In genomic region chr22:17880468-17880867, GRCh38 we compare ENCODE assay signal across 28 cellular contexts.
"Had no signal": no experiment of that assay in that cellular context is flagged by ENCODE, and none has a peak within 500 bp of the region (broad histone marks: within the 10 kb centered on the region; RNA-seq: fewer than 3 reads in every experiment).

No MANE protein-coding gene starts in this region.

- H3K27ac ChIP-seq: esophagus muscularis mucosa, foreskin keratinocyte, gastroesophageal sphincter, WERI-Rb-1 had no signal

- H3K27ac Mint-ChIP-seq: activated B cell treated with CpG ODN at 0.5 μM for 24 hours; activated naive CD4-positive, alpha-beta T cell treated with anti-CD3 and anti-CD28 coated beads, Interleukin-2, amount 10 ng/mL, durations not matched to agents 7 days and 5 days; activated naive CD4-positive, alpha-beta T cell treated with anti-CD3 and anti-CD28 coated beads, Interleukin-2, amount 50 U/mL, for 72 hours; activated naive CD8-positive, alpha-beta T cell treated with anti-CD3 and anti-CD28 coated beads, Interleukin-2, amount 10 ng/mL, durations not matched to agents 7 days and 5 days; activated T-cell treated with anti-CD3 and anti-CD28 coated beads, Interleukin-2, amount 50 U/mL, for 24 hours; activated T-cell treated with anti-CD3 and anti-CD28 coated beads, Interleukin-2, amount 50 U/mL, for 72 hours; effector memory CD8-positive, alpha-beta T cell; T-helper 17 cell; T-helper 2 cell treated with Interferon-gamma antibody and Interleukin-4, amounts not matched to agents 5 μg/mL and 100 μg/mL, for 36 hours had no signal

- DNase-seq: activated B cell treated with CpG ODN at 0.5 μM for 24 hours; activated CD4-positive, alpha-beta T cell treated with anti-CD3 and anti-CD28 coated beads for 48 hours; activated CD4-positive, alpha-beta T cell treated with anti-CD3 and anti-CD28 coated beads, Interleukin-2, amount 50 U/mL, for 1 hour; activated CD4-positive, alpha-beta T cell treated with anti-CD3 and anti-CD28 coated beads, Interleukin-2, amount 50 U/mL, for 48 hours; activated CD8-positive, alpha-beta memory T cell treated with anti-CD3 and anti-CD28 coated beads, Interleukin-2, amount 50 U/mL, for 48 hours; activated gamma-delta T cell; activated naive CD4-positive, alpha-beta T cell; activated naive CD4-positive, alpha-beta T cell treated with anti-CD3 and anti-CD28 coated beads, Interleukin-2, amount 10 ng/mL, durations not matched to agents 7 days and 5 days; activated naive CD8-positive, alpha-beta T cell treated with anti-CD3 and anti-CD28 coated beads, Interleukin-2, amount 10 ng/mL, durations not matched to agents 7 days and 5 days; activated T-cell treated with anti-CD3 and anti-CD28 coated beads for 4 hours; activated T-cell treated with anti-CD3 and anti-CD28 coated beads, Interleukin-2, amount 50 U/mL, for 24 hours; activated T-cell treated with anti-CD3 and anti-CD28 coated beads, Interleukin-2, amount 50 U/mL, for 72 hours; anterior cingulate cortex; cortex of kidney; dermis blood vessel endothelial cell; effector CD4-positive, alpha-beta T cell; effector memory CD8-positive, alpha-beta T cell; erythroblast; foreskin keratinocyte; T-helper 1 cell; T-helper 17 cell; T1000; WERI-Rb-1 had no signal

- H3K4me3 ChIP-seq: esophagus muscularis mucosa, gastroesophageal sphincter had no signal

- H3K36me3 Mint-ChIP-seq: activated naive CD4-positive, alpha-beta T cell treated with anti-CD3 and anti-CD28 coated beads, Interleukin-2, amount 50 U/mL, for 72 hours had no signal

- H3K9me3 ChIP-seq: esophagus muscularis mucosa, gastroesophageal sphincter had no signal

- H3K27me3 Mint-ChIP-seq: activated B cell treated with CpG ODN at 0.5 μM for 24 hours; activated naive CD4-positive, alpha-beta T cell treated with anti-CD3 and anti-CD28 coated beads, Interleukin-2, amount 10 ng/mL, durations not matched to agents 7 days and 5 days; activated naive CD8-positive, alpha-beta T cell treated with anti-CD3 and anti-CD28 coated beads, Interleukin-2, amount 10 ng/mL, durations not matched to agents 7 days and 5 days; activated T-cell treated with anti-CD3 and anti-CD28 coated beads, Interleukin-2, amount 50 U/mL, for 24 hours; effector memory CD8-positive, alpha-beta T cell; T-helper 17 cell had no signal

- H3K9me3 Mint-ChIP-seq: activated B cell treated with CpG ODN at 0.5 μM for 24 hours; activated naive CD4-positive, alpha-beta T cell treated with anti-CD3 and anti-CD28 coated beads, Interleukin-2, amount 10 ng/mL, durations not matched to agents 7 days and 5 days; activated naive CD4-positive, alpha-beta T cell treated with anti-CD3 and anti-CD28 coated beads, Interleukin-2, amount 50 U/mL, for 72 hours; activated naive CD8-positive, alpha-beta T cell treated with anti-CD3 and anti-CD28 coated beads, Interleukin-2, amount 10 ng/mL, durations not matched to agents 7 days and 5 days; activated T-cell treated with anti-CD3 and anti-CD28 coated beads, Interleukin-2, amount 50 U/mL, for 24 hours; activated T-cell treated with anti-CD3 and anti-CD28 coated beads, Interleukin-2, amount 50 U/mL, for 72 hours; effector memory CD8-positive, alpha-beta T cell; T-helper 2 cell treated with Interferon-gamma antibody and Interleukin-4, amounts not matched to agents 5 μg/mL and 100 μg/mL, for 36 hours had no signal

- H3K4me1 Mint-ChIP-seq: activated B cell treated with CpG ODN at 0.5 μM for 24 hours; activated naive CD4-positive, alpha-beta T cell treated with anti-CD3 and anti-CD28 coated beads, Interleukin-2, amount 10 ng/mL, durations not matched to agents 7 days and 5 days; activated naive CD8-positive, alpha-beta T cell treated with anti-CD3 and anti-CD28 coated beads, Interleukin-2, amount 10 ng/mL, durations not matched to agents 7 days and 5 days had no signal

- H3K4me3 Mint-ChIP-seq: activated B cell treated with CpG ODN at 0.5 μM for 24 hours; activated naive CD4-positive, alpha-beta T cell treated with anti-CD3 and anti-CD28 coated beads, Interleukin-2, amount 10 ng/mL, durations not matched to agents 7 days and 5 days; activated naive CD8-positive, alpha-beta T cell treated with anti-CD3 and anti-CD28 coated beads, Interleukin-2, amount 10 ng/mL, durations not matched to agents 7 days and 5 days; activated T-cell treated with anti-CD3 and anti-CD28 coated beads, Interleukin-2, amount 50 U/mL, for 24 hours; activated T-cell treated with anti-CD3 and anti-CD28 coated beads, Interleukin-2, amount 50 U/mL, for 72 hours; effector memory CD8-positive, alpha-beta T cell; T-helper 17 cell; T-helper 2 cell treated with Interferon-gamma antibody and Interleukin-4, amounts not matched to agents 5 μg/mL and 100 μg/mL, for 36 hours had no signal

- ATAC-seq: activated CD4-positive, CD25-positive, alpha-beta regulatory T cell treated with anti-CD3 and anti-CD28 coated beads, Interleukin-2, amount 50 U/mL, for 24 hours; activated naive CD4-positive, alpha-beta T cell treated with anti-CD3 and anti-CD28 coated beads, Interleukin-2, amount 50 U/mL, for 72 hours; activated T-cell treated with anti-CD3 and anti-CD28 coated beads, Interleukin-2, amount 50 U/mL, for 72 hours; effector memory CD8-positive, alpha-beta T cell; foreskin keratinocyte; gastroesophageal sphincter; T-helper 17 cell had no signal

- H3K27me3 ChIP-seq: esophagus muscularis mucosa, foreskin keratinocyte, gastroesophageal sphincter had no signal
